8 cellular contexts compared by ENCODE assay signal in genomic region chr14:58297762-58298476, GRCh38. TPM values are rescaled to one million over a fixed set of nuclear protein-coding genes. Genes with fewer than 3 reads are reported as not detected.
DNase-seq lines count a peak whose midpoint lies in the region; ATAC-seq lines count a peak whose summit lies in the region.

No MANE protein-coding gene starts in this region.

- peak overlapping the region; percentile 98 for H3K27ac ChIP-seq in mesenchymal stem cell (ENCODE audit: low read length, poor library complexity, severe bottlenecking)

- peaks cover 2% of the 10 kb centered on the region for H3K79me1 ChIP-seq in mesenchymal stem cell (replicated peaks; ENCODE audit: low read length, poor library complexity, severe bottlenecking)

- peak overlapping the region in 1 of 2 experiments; percentile 96 for H3K14ac ChIP-seq in mesenchymal stem cell (ENCODE audit: low read length in 2 of 2)

- H3K4me2 ChIP-seq in mesenchymal stem cell (ENCODE audit: low read length, poor library complexity, severe bottlenecking) = no peak overlapping the region

- H3K4me3 ChIP-seq in endocrine pancreas (ENCODE audit: control insufficient read depth, insufficient read depth, low read length) (peak overlapping the region; percentile 97), mesenchymal stem cell (ENCODE audit: insufficient read depth in 1 of 2, low read depth in 1 of 2, low read length in 2 of 2) (peak overlapping the region; percentile 71 to 96)

- H3K36me3 ChIP-seq in endocrine pancreas (ENCODE audit: control insufficient read depth, insufficient read depth, low read length) (peaks cover 3% of the 10 kb centered on the region), mesenchymal stem cell (ENCODE audit: control insufficient read depth in 1 of 2, insufficient read depth in 2 of 2, low read depth in 1 of 2, low read length in 2 of 2) (peaks cover 19 to 35% of the 10 kb centered on the region in 2 experiments)

- ATAC-seq in GM19468 (IDR thresholded peaks at IDR 0.05; ENCODE audit: extremely low read depth, unreplicated experiment) = peak; percentile 86

- peak; percentile 99 for DNase-seq in COLO668 (lab: John Stamatoyannopoulos, UW; ENCODE audit: unreplicated experiment)
- DNase-seq in HS-27A (ENCODE audit: low read depth) = peak; percentile 99
- DNase-seq in NK-92 (lab: John Stamatoyannopoulos, UW; ENCODE audit: unreplicated experiment) = peak; percentile 94
- peak; percentile 96 to 98 for DNase-seq in activated CD8-positive, alpha-beta memory T cell treated with anti-CD3 and anti-CD28 coated beads for 4 hours (ENCODE audit: low read depth in 2 of 2)
- peak; percentile 100 for DNase-seq in mesenchymal stem cell
- peak; percentile 96 for DNase-seq in stimulated activated CD8-positive, alpha-beta memory T cell treated with anti-CD3 and anti-CD28 coated beads, Interleukin-12 subunit alpha, Interleukin-12 subunit beta, amount 100 ng/mL, for 4 hours (ENCODE audit: low read depth)

- H2BK5ac ChIP-seq in mesenchymal stem cell (ENCODE audit: low read depth, low read length, poor library complexity, severe bottlenecking) = peak overlapping the region; percentile 50

- peak overlapping the region; percentile 97 for H4K8ac ChIP-seq in mesenchymal stem cell (ENCODE audit: low read length)

- no peaks in the 10 kb centered on the region for H3K9me3 ChIP-seq in endocrine pancreas (ENCODE audit: control insufficient read depth, low read length)
- no peaks in the 10 kb centered on the region for H3K9me3 ChIP-seq in mesenchymal stem cell (ENCODE audit: control insufficient read depth, low read length)

- H3K4me1 ChIP-seq in endocrine pancreas (ENCODE audit: control insufficient read depth, insufficient read depth, low read length) (peaks cover 14% of the 10 kb centered on the region), mesenchymal stem cell (ENCODE audit: control insufficient read depth, insufficient read depth, low read depth, low read length) (no peaks in the 10 kb centered on the region)

- H2AK5ac ChIP-seq in mesenchymal stem cell (ENCODE audit: low read length, severe bottlenecking) = no peak overlapping the region

- under 1% methylated on average over 40 of the region's 40 CpGs for WGBS in mesenchymal stem cell

- H3K23ac ChIP-seq in mesenchymal stem cell (ENCODE audit: low read length in 2 of 2) = peak overlapping the region in 1 of 2 experiments; percentile 23

- H2BK120ac ChIP-seq in mesenchymal stem cell (ENCODE audit: low read depth, low read length) = no peak overlapping the region

- H2BK15ac ChIP-seq in mesenchymal stem cell (ENCODE audit: low read depth, poor library complexity, severe bottlenecking) = no peak overlapping the region

- peak overlapping the region; percentile 97 for H4K91ac ChIP-seq in mesenchymal stem cell (ENCODE audit: low read length)

- H3K4ac ChIP-seq in mesenchymal stem cell (ENCODE audit: low read depth in 1 of 2, low read length in 2 of 2) = peak overlapping the region; percentile 55 to 81

- H3K27me3 ChIP-seq in endocrine pancreas (ENCODE audit: control insufficient read depth, insufficient read depth, low read length) (no peaks in the 10 kb centered on the region), mesenchymal stem cell (ENCODE audit: control insufficient read depth in 1 of 2, insufficient read depth in 1 of 2, low read length in 2 of 2) (no peaks in the 10 kb centered on the region)

- H2AFZ ChIP-seq in mesenchymal stem cell (ENCODE audit: low read depth, low read length) = no peak overlapping the region

- H2BK12ac ChIP-seq in mesenchymal stem cell (ENCODE audit: low read length in 2 of 2) = no peak overlapping the region

- H3K18ac ChIP-seq in mesenchymal stem cell (ENCODE audit: low read depth in 1 of 2, low read length in 2 of 2) = peak overlapping the region; percentile 88 to 94

- H3K9ac ChIP-seq in endocrine pancreas (ENCODE audit: control insufficient read depth, insufficient read depth, low read length) (peak overlapping the region; percentile 83), mesenchymal stem cell (ENCODE audit: low read length) (peak overlapping the region; percentile 99)

RNA-seq across cellular contexts. Expression of gene ARID4A, which starts 0.4 kb away (rescaled TPM):
- polyA plus RNA-seq in mesenchymal stem cell (2013, experiment 1 of 2) = 19.1 TPM
- 17.8 TPM for polyA plus RNA-seq in mesenchymal stem cell (2013, experiment 2 of 2)

RNA-seq across cellular contexts. Expression of gene PSMA3, which starts 53.3 kb away (rescaled TPM):
- 363 TPM for polyA plus RNA-seq in mesenchymal stem cell (2013, experiment 1 of 2)
- 377 TPM for polyA plus RNA-seq in mesenchymal stem cell (2013, experiment 2 of 2)

Comparison
In these comparisons a context has a peak if more than half of its experiments do, and no peak if none do; other contexts are left out.
1. Peak in every context shown above with its lines: DNase-seq, ATAC-seq, H3K4me3 ChIP-seq and H3K27ac ChIP-seq.